Comparison of ENCODE assay signal across 20 cellular contexts in genomic region chr4:169142906-169143305, GRCh38.
"Had no signal": no experiment of that assay in that cellular context is flagged by ENCODE, and none has a peak within 500 bp of the region (broad histone marks: within the 10 kb centered on the region; RNA-seq: fewer than 3 reads in every experiment).

No MANE protein-coding gene starts in this region.

- H3K4me1 ChIP-seq: body of pancreas, suprapubic skin, transverse colon had no signal

- H3K9me3 Mint-ChIP-seq: activated naive CD4-positive, alpha-beta T cell treated with anti-CD3 and anti-CD28 coated beads, Interleukin-2, amount 50 U/mL, for 24 hours; memory B cell; neural crest cell; stimulated activated effector memory CD8-positive, alpha-beta T cell treated with anti-CD3 and anti-CD28 coated beads, Interleukin-12 subunit alpha, Interleukin-12 subunit beta, amount 100 ng/mL, for 72 hours; stimulated activated naive CD8-positive, alpha-beta T cell treated with anti-CD3 and anti-CD28 coated beads, Interleukin-15, amount 100 ng/mL, for 72 hours had no signal

- H3K4me3 ChIP-seq: body of pancreas, cardiac muscle cell, suprapubic skin, transverse colon had no signal

- H3K27me3 ChIP-seq: body of pancreas, cardiac muscle cell, suprapubic skin, transverse colon had no signal

- DNase-seq: activated CD4-positive, alpha-beta T cell treated with anti-CD3 and anti-CD28 coated beads for 1 hour; activated CD4-positive, alpha-beta T cell treated with anti-CD3 and anti-CD28 coated beads, Interleukin-2, amount 50 U/mL, for 1 hour; activated CD8-positive, alpha-beta T cell treated with anti-CD3 and anti-CD28 coated beads, Interleukin-2, amount 10 ng/mL, durations not matched to agents 7 days and 5 days; activated gamma-delta T cell treated with Interleukin-2 at 50 U/mL for 16 hours; body of pancreas; cortex of kidney; effector CD4-positive, alpha-beta T cell; hippocampal formation; small intestine; stimulated activated CD4-positive, alpha-beta T cell treated with anti-CD3 and anti-CD28 coated beads, Interleukin-2, amount 100 ng/mL, for 24 hours; stimulated activated naive CD8-positive, alpha-beta T cell treated with anti-CD3 and anti-CD28 coated beads, Interleukin-15, amount 100 ng/mL, for 72 hours; transverse colon had no signal

- H3K9me3 ChIP-seq: body of pancreas, suprapubic skin, transverse colon had no signal

- H3K4me1 Mint-ChIP-seq: activated naive CD4-positive, alpha-beta T cell treated with anti-CD3 and anti-CD28 coated beads, Interleukin-2, amount 50 U/mL, for 24 hours; memory B cell; stimulated activated effector memory CD8-positive, alpha-beta T cell treated with anti-CD3 and anti-CD28 coated beads, Interleukin-12 subunit alpha, Interleukin-12 subunit beta, amount 100 ng/mL, for 72 hours; stimulated activated naive CD8-positive, alpha-beta T cell treated with anti-CD3 and anti-CD28 coated beads, Interleukin-15, amount 100 ng/mL, for 72 hours had no signal

- H3K36me3 Mint-ChIP-seq: activated naive CD4-positive, alpha-beta T cell treated with anti-CD3 and anti-CD28 coated beads, Interleukin-2, amount 50 U/mL, for 24 hours; memory B cell; stimulated activated effector memory CD8-positive, alpha-beta T cell treated with anti-CD3 and anti-CD28 coated beads, Interleukin-12 subunit alpha, Interleukin-12 subunit beta, amount 100 ng/mL, for 72 hours had no signal

- ATAC-seq: activated CD8-positive, alpha-beta T cell treated with anti-CD3 and anti-CD28 coated beads, Interleukin-2, amount 10 ng/mL, durations not matched to agents 7 days and 5 days; body of pancreas; esophagus mucosa; sciatic nerve; stimulated activated effector memory CD8-positive, alpha-beta T cell treated with anti-CD3 and anti-CD28 coated beads, Interleukin-12 subunit alpha, Interleukin-12 subunit beta, amount 100 ng/mL, for 72 hours; stimulated activated naive CD8-positive, alpha-beta T cell treated with anti-CD3 and anti-CD28 coated beads, Interleukin-15, amount 100 ng/mL, for 72 hours had no signal

- H3K4me3 Mint-ChIP-seq: activated CD8-positive, alpha-beta T cell treated with anti-CD3 and anti-CD28 coated beads, Interleukin-2, amount 10 ng/mL, durations not matched to agents 7 days and 5 days; activated naive CD4-positive, alpha-beta T cell treated with anti-CD3 and anti-CD28 coated beads, Interleukin-2, amount 50 U/mL, for 24 hours; memory B cell; neural crest cell; stimulated activated effector memory CD8-positive, alpha-beta T cell treated with anti-CD3 and anti-CD28 coated beads, Interleukin-12 subunit alpha, Interleukin-12 subunit beta, amount 100 ng/mL, for 72 hours; stimulated activated naive CD8-positive, alpha-beta T cell treated with anti-CD3 and anti-CD28 coated beads, Interleukin-15, amount 100 ng/mL, for 72 hours had no signal

- H3K36me3 ChIP-seq: cardiac muscle cell, suprapubic skin, transverse colon had no signal

- H3K27me3 Mint-ChIP-seq: memory B cell; stimulated activated naive CD8-positive, alpha-beta T cell treated with anti-CD3 and anti-CD28 coated beads, Interleukin-15, amount 100 ng/mL, for 72 hours had no signal

- H3K27ac ChIP-seq: body of pancreas, cardiac muscle cell, suprapubic skin, transverse colon had no signal

- H3K27ac Mint-ChIP-seq: activated CD8-positive, alpha-beta T cell treated with anti-CD3 and anti-CD28 coated beads, Interleukin-2, amount 10 ng/mL, durations not matched to agents 7 days and 5 days; activated naive CD4-positive, alpha-beta T cell treated with anti-CD3 and anti-CD28 coated beads, Interleukin-2, amount 50 U/mL, for 24 hours; memory B cell; stimulated activated effector memory CD8-positive, alpha-beta T cell treated with anti-CD3 and anti-CD28 coated beads, Interleukin-12 subunit alpha, Interleukin-12 subunit beta, amount 100 ng/mL, for 72 hours; stimulated activated naive CD8-positive, alpha-beta T cell treated with anti-CD3 and anti-CD28 coated beads, Interleukin-15, amount 100 ng/mL, for 72 hours had no signal
